Comparison of ENCODE assay signal across 12 cellular contexts in the genomic region with DNA sequence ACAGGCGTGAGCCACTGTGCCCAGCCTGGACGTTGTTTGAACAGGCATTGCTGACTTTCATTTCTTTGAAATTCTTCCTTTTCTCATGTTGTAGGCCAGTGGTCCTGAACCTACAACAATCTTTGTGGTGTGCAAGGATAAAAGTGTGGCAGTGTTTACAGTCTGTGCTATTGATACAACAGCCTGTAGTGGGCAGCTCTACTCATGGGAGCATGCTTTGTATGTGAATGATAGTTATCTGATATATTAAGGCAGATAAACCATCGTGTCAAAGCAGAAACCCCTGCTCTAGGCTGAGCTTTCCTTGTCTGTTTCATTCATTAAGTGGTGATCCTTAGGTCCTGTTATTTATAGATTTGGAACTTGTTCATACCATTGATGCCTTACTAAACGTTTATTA.
"Had no signal": no experiment of that assay in that cellular context is flagged by ENCODE, and none has a peak within 500 bp of the region (broad histone marks: within the 10 kb centered on the region; RNA-seq: fewer than 3 reads in every experiment).

No MANE protein-coding gene starts in this region.

- H3K4me1 ChIP-seq: pancreas had no signal

- H3K27ac Mint-ChIP-seq: dendritic cell treated with granulocyte-macrophage colony-stimulating factor and Interleukin-4, amounts not matched to agents 40 ng/mL and 50 ng/mL, for 4 days had no signal

- H3K4me3 ChIP-seq: pancreas, sigmoid colon, spleen, thoracic aorta had no signal

- H3K9me3 Mint-ChIP-seq: dendritic cell treated with granulocyte-macrophage colony-stimulating factor and Interleukin-4, amounts not matched to agents 40 ng/mL and 50 ng/mL, for 4 days had no signal

- H3K36me3 ChIP-seq: pancreas, thoracic aorta had no signal

- ATAC-seq: pancreas had no signal

- H3K27me3 ChIP-seq: pancreas, sigmoid colon, spleen had no signal

- H3K4me3 Mint-ChIP-seq: dendritic cell treated with granulocyte-macrophage colony-stimulating factor and Interleukin-4, amounts not matched to agents 40 ng/mL and 50 ng/mL, for 4 days had no signal

- DNase-seq: activated CD4-positive, alpha-beta T cell treated with anti-CD3 and anti-CD28 coated beads, Interleukin-2, amount 50 U/mL, for 1 hour; activated CD8-positive, alpha-beta memory T cell treated with anti-CD3 and anti-CD28 coated beads for 24 hours; aorta; cerebellar nuclear complex; effector memory CD4-positive, alpha-beta T cell; foreskin melanocyte; head of caudate nucleus; pancreas; sigmoid colon; spleen had no signal

- H3K27me3 Mint-ChIP-seq: dendritic cell treated with granulocyte-macrophage colony-stimulating factor and Interleukin-4, amounts not matched to agents 40 ng/mL and 50 ng/mL, for 4 days had no signal

- H3K27ac ChIP-seq: pancreas, sigmoid colon, spleen, thoracic aorta had no signal

- H3K9me3 ChIP-seq: pancreas, sigmoid colon, spleen, thoracic aorta had no signal
